26 cellular contexts compared by ENCODE assay signal in genomic region chr1:4010284-4010683, GRCh38.
A peak's percentile ranks its signal among the peaks of the same experiment; 100 is the strongest.
DNase-seq lines count a peak whose midpoint lies in the region; ATAC-seq and TF ChIP-seq lines count a peak whose summit lies in the region.
"Had no signal": no experiment of that assay in that cellular context is flagged by ENCODE, and none has a peak within 500 bp of the region (broad histone marks: within the 10 kb centered on the region; RNA-seq: fewer than 3 reads in every experiment).

No MANE protein-coding gene starts in this region.

- H3K4me2 ChIP-seq in BLaER1: no peak overlapping the region
- H3K4me2 ChIP-seq: SK-N-SH had no signal

- no peak for ATAC-seq in stimulated activated memory B cell treated with anti-CD40 and anti-IgM and Interleukin-4, amounts not matched to agents 10 μg/mL and 1 μg/mL and 100 μg/mL, for 72 hours
- ATAC-seq in HG02884 (IDR thresholded peaks at IDR 0.05; ENCODE audit: unreplicated experiment): no peak
- ATAC-seq: CD8-positive, alpha-beta T cell; HCT116; PC-3 had no signal

- H3K27me3 ChIP-seq in BLaER1: no peaks in the 10 kb centered on the region

- no peaks in the 10 kb centered on the region for H4K20me1 ChIP-seq in BLaER1

- H3K4me1 Mint-ChIP-seq in chondrocyte (ENCODE audit: low read depth) (no peaks in the 10 kb centered on the region), nephron progenitor cell (peaks cover 23% of the 10 kb centered on the region), glutamatergic neuron (ENCODE audit: low read depth, unreplicated experiment) (no peaks in the 10 kb centered on the region)
- H3K4me1 Mint-ChIP-seq in stimulated activated memory B cell treated with anti-CD40 and anti-IgM and Interleukin-4, amounts not matched to agents 10 μg/mL and 1 μg/mL and 100 μg/mL, for 72 hours: peaks cover 23% of the 10 kb centered on the region

- H3K36me3 ChIP-seq in BLaER1: no peaks in the 10 kb centered on the region

- H3K27ac ChIP-seq in BLaER1: peak overlapping the region; percentile 2; the same call in 1 of the 2 replicates
- H3K27ac ChIP-seq in caudate nucleus (ENCODE audit: low read depth, low read length): no peak overlapping the region
- H3K27ac ChIP-seq: C4-2B, HL-60 had no signal

- TF ChIP-seq CTCF in chondrocyte (IDR thresholded peaks at IDR 0.05) (no peak), nephron progenitor cell (IDR thresholded peaks at IDR 0.05) (no peak), glutamatergic neuron (IDR thresholded peaks at IDR 0.05; ENCODE audit: partially characterized antibody, unreplicated experiment) (no peak)

- H3K9me3 Mint-ChIP-seq in chondrocyte (ENCODE audit: low read depth): peaks cover 8% of the 10 kb centered on the region
- H3K9me3 Mint-ChIP-seq in nephron progenitor cell: peaks cover 16% of the 10 kb centered on the region
- peaks cover 11% of the 10 kb centered on the region for H3K9me3 Mint-ChIP-seq in stimulated activated memory B cell treated with anti-CD40 and anti-IgM and Interleukin-4, amounts not matched to agents 10 μg/mL and 1 μg/mL and 100 μg/mL, for 72 hours
- H3K9me3 Mint-ChIP-seq in glutamatergic neuron (ENCODE audit: unreplicated experiment): peaks cover 10% of the 10 kb centered on the region

- no peak overlapping the region for H3K4me3 ChIP-seq in BLaER1

- peaks cover 4% of the 10 kb centered on the region for H3K27me3 Mint-ChIP-seq in chondrocyte (ENCODE audit: low read depth)
- peaks cover 17% of the 10 kb centered on the region for H3K27me3 Mint-ChIP-seq in nephron progenitor cell (ENCODE audit: low read depth, poor library complexity)
- no peaks in the 10 kb centered on the region for H3K27me3 Mint-ChIP-seq in stimulated activated memory B cell treated with anti-CD40 and anti-IgM and Interleukin-4, amounts not matched to agents 10 μg/mL and 1 μg/mL and 100 μg/mL, for 72 hours
- peaks cover 5% of the 10 kb centered on the region for H3K27me3 Mint-ChIP-seq in glutamatergic neuron (ENCODE audit: unreplicated experiment)

- H3K36me3 Mint-ChIP-seq in chondrocyte (ENCODE audit: low read depth) (peaks cover 2% of the 10 kb centered on the region), nephron progenitor cell (ENCODE audit: low read depth) (peaks cover 4% of the 10 kb centered on the region), glutamatergic neuron (ENCODE audit: unreplicated experiment) (peaks cover 5% of the 10 kb centered on the region)
- H3K36me3 Mint-ChIP-seq in stimulated activated memory B cell treated with anti-CD40 and anti-IgM and Interleukin-4, amounts not matched to agents 10 μg/mL and 1 μg/mL and 100 μg/mL, for 72 hours: peaks cover 7% of the 10 kb centered on the region
- H3K36me3 Mint-ChIP-seq: CD8-positive, alpha-beta T cell had no signal

- peaks cover 8% of the 10 kb centered on the region; the same call in 1 of the 2 replicates for H3K9me3 ChIP-seq in BLaER1
- H3K9me3 ChIP-seq: Caco-2, SK-N-SH had no signal

- H3K27ac Mint-ChIP-seq in chondrocyte (ENCODE audit: unreplicated experiment): no peak overlapping the region
- peak overlapping the region; percentile 71 for H3K27ac Mint-ChIP-seq in nephron progenitor cell
- H3K27ac Mint-ChIP-seq in stimulated activated memory B cell treated with anti-CD40 and anti-IgM and Interleukin-4, amounts not matched to agents 10 μg/mL and 1 μg/mL and 100 μg/mL, for 72 hours: peak overlapping the region; percentile 24
- H3K27ac Mint-ChIP-seq in glutamatergic neuron (ENCODE audit: unreplicated experiment): no peak overlapping the region
- H3K27ac Mint-ChIP-seq: CD8-positive, alpha-beta T cell had no signal

- peak; percentile 53 for DNase-seq in chondrocyte (ENCODE audit: low spot score)
- no peak for DNase-seq in nephron progenitor cell
- DNase-seq in caudate nucleus (lab: John Stamatoyannopoulos, UW): no peak
- DNase-seq in NCI-H2029 treated with DMSO at 0.1 percent for 48 hours (lab: John Stamatoyannopoulos, UW): no peak
- DNase-seq in glutamatergic neuron: no peak
- DNase-seq: AML-193; CD8-positive, alpha-beta T cell; EL; GDM1; Kasumi-1; MV-4-11; NCI-H1105; NCI-H1436 treated with DMSO at 0.1 percent for 48 hours; NCI-H1930; NCI-H446; NCI-H524 treated with DMSO at 0.1 percent for 48 hours; NCI-H774; PC-3; SK-N-SH had no signal

- peaks cover 32% of the 10 kb centered on the region for H3K4me1 ChIP-seq in BLaER1
- H3K4me1 ChIP-seq: Caco-2 had no signal

- no peak overlapping the region for H3K9ac ChIP-seq in BLaER1
- H3K9ac ChIP-seq: SK-N-SH had no signal

- H3K4me3 Mint-ChIP-seq in chondrocyte (ENCODE audit: unreplicated experiment) (no peak overlapping the region), nephron progenitor cell (no peak overlapping the region), glutamatergic neuron (ENCODE audit: unreplicated experiment) (no peak overlapping the region)
- H3K4me3 Mint-ChIP-seq in stimulated activated memory B cell treated with anti-CD40 and anti-IgM and Interleukin-4, amounts not matched to agents 10 μg/mL and 1 μg/mL and 100 μg/mL, for 72 hours: no peak overlapping the region
- H3K4me3 Mint-ChIP-seq: CD8-positive, alpha-beta T cell had no signal

Comparison
In these comparisons a context has a peak if more than half of its experiments do, and no peak if none do; other contexts are left out.
1. H3K27ac Mint-ChIP-seq: peak in nephron progenitor cell (single experiment) and stimulated activated memory B cell treated with anti-CD40 and anti-IgM and Interleukin-4, amounts not matched to agents 10 μg/mL and 1 μg/mL and 100 μg/mL, for 72 hours (single experiment); none in chondrocyte (single experiment) and glutamatergic neuron (single experiment).